1 cellular context compared by ENCODE assay signal in genomic region chr9:34633851-34634550, GRCh38.
TF ChIP-seq lines count a peak whose summit lies in the region.

No MANE protein-coding gene starts in this region.

TF ChIP-seq in HepG2, 621 proteins besides CTCF, POLR2A, EP300 and RAD21 (continues in another document):
- TF ChIP-seq ZNF362 (CRISPR knock-in tag; IDR thresholded peaks at IDR 0.05; ENCODE audit: borderline replicate concordance) (peak; percentile 78; the same call in 1 of the 2 replicates), KDM2A (CRISPR knock-in tag; IDR thresholded peaks at IDR 0.05; ENCODE audit: borderline replicate concordance, low read depth) (peak; percentile 48), SAP130 (CRISPR knock-in tag; IDR thresholded peaks at IDR 0.05; ENCODE audit: low read depth) (0 out of 2 replicates have a peak, but pooled peaks have one; percentile 32), RELA (CRISPR knock-in tag; IDR thresholded peaks at IDR 0.05) (no peak), POLR2G (IDR thresholded peaks at IDR 0.05; ENCODE audit: low read depth, low read length) (0 out of 2 replicates have a peak, but pooled peaks have one; percentile 13), GATA4 (IDR thresholded peaks at IDR 0.05; ENCODE audit: borderline replicate concordance, low read depth) (no peak), IRF2 (CRISPR knock-in tag; IDR thresholded peaks at IDR 0.05) (0 out of 2 replicates have a peak, but pooled peaks have one; percentile 41), STAG1 (CRISPR knock-in tag; IDR thresholded peaks at IDR 0.05) (peak; percentile 78), ZFP90 (CRISPR knock-in tag; IDR thresholded peaks at IDR 0.05; ENCODE audit: borderline replicate concordance) (no peak), KLF6 (CRISPR knock-in tag; IDR thresholded peaks at IDR 0.05) (0 out of 2 replicates have a peak, but pooled peaks have one; percentile 28), ZMYM3 (CRISPR knock-in tag; IDR thresholded peaks at IDR 0.05) (no peak), HOXA5 (CRISPR knock-in tag; IDR thresholded peaks at IDR 0.05) (no peak), ZNF782 (CRISPR knock-in tag; IDR thresholded peaks at IDR 0.05; ENCODE audit: borderline replicate concordance) (no peak), ZBTB40 (IDR thresholded peaks at IDR 0.05) (no peak), ZBTB40 (CRISPR knock-in tag; IDR thresholded peaks at IDR 0.05) (no peak), ARID2 (CRISPR knock-in tag; IDR thresholded peaks at IDR 0.05; ENCODE audit: borderline replicate concordance) (no peak), YEATS2 (CRISPR knock-in tag; IDR thresholded peaks at IDR 0.05; ENCODE audit: borderline replicate concordance) (peak; percentile 27; the same call in 1 of the 2 replicates), SIX4 (CRISPR knock-in tag; IDR thresholded peaks at IDR 0.05) (no peak), HNF1B (CRISPR knock-in tag; IDR thresholded peaks at IDR 0.05) (0 out of 2 replicates have a peak, but pooled peaks have one; percentile 19), SMC3 (IDR thresholded peaks at IDR 0.05; ENCODE audit: low read length) (peak; percentile 80), KAT7 (CRISPR knock-in tag; IDR thresholded peaks at IDR 0.05; ENCODE audit: borderline replicate concordance) (no peak), ZFX (CRISPR knock-in tag; IDR thresholded peaks at IDR 0.05; ENCODE audit: low read depth) (0 out of 2 replicates have a peak, but pooled peaks have one; percentile 34), GABPA (IDR thresholded peaks at IDR 0.05; ENCODE audit: low read depth, low read length) (no peak), GABPA (CRISPR knock-in tag; IDR thresholded peaks at IDR 0.05; ENCODE audit: low read depth) (0 out of 2 replicates have a peak, but pooled peaks have one; percentile 15), ZGPAT (CRISPR knock-in tag; IDR thresholded peaks at IDR 0.05) (peak; percentile 23; the same call in 1 of the 2 replicates), TEAD3 (CRISPR knock-in tag; optimal IDR thresholded peaks at IDR 0.05; ENCODE audit: borderline replicate concordance) (peak; percentile 56), ZNF121 (CRISPR knock-in tag; IDR thresholded peaks at IDR 0.05) (peak; percentile 89), HMGXB4 (CRISPR knock-in tag; IDR thresholded peaks at IDR 0.05; ENCODE audit: borderline replicate concordance in 1 of 2, low read depth in 1 of 2) (0 out of 4 replicates have a peak, but pooled peaks of 1 of the 2 experiments have one; percentile 41)
- TF ChIP-seq, protein P1, sequence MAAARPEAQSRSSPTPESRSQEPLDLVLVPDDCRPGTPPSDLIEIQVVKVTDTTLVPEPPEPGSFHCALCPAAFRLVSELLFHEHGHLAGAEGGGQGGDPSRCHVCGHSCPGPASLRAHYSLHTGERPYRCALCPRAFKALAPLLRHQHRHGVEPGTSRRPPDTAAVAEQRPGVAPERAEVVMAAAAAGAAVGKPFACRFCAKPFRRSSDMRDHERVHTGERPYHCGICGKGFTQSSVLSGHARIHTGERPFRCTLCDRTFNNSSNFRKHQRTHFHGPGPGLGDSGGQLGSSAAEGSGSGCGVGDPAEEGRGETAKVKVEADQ (CRISPR knock-in tag; IDR thresholded peaks at IDR 0.05; ENCODE audit: borderline replicate concordance), result peak; percentile 15; the same call in 1 of the 2 replicates
- TF ChIP-seq, protein P2, sequence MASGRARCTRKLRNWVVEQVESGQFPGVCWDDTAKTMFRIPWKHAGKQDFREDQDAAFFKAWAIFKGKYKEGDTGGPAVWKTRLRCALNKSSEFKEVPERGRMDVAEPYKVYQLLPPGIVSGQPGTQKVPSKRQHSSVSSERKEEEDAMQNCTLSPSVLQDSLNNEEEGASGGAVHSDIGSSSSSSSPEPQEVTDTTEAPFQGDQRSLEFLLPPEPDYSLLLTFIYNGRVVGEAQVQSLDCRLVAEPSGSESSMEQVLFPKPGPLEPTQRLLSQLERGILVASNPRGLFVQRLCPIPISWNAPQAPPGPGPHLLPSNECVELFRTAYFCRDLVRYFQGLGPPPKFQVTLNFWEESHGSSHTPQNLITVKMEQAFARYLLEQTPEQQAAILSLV (CRISPR knock-in tag; IDR thresholded peaks at IDR 0.05; ENCODE audit: borderline replicate concordance), result no peak
- TF ChIP-seq, protein P3, sequence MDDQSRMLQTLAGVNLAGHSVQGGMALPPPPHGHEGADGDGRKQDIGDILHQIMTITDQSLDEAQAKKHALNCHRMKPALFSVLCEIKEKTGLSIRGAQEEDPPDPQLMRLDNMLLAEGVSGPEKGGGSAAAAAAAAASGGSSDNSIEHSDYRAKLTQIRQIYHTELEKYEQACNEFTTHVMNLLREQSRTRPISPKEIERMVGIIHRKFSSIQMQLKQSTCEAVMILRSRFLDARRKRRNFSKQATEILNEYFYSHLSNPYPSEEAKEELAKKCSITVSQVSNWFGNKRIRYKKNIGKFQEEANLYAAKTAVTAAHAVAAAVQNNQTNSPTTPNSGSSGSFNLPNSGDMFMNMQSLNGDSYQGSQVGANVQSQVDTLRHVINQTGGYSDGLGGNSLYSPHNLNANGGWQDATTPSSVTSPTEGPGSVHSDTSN (CRISPR knock-in tag; IDR thresholded peaks at IDR 0.05; ENCODE audit: borderline replicate concordance), result no peak
- TF ChIP-seq, protein P4, sequence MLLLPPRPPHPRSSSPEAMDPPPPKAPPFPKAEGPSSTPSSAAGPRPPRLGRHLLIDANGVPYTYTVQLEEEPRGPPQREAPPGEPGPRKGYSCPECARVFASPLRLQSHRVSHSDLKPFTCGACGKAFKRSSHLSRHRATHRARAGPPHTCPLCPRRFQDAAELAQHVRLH (CRISPR knock-in tag; IDR thresholded peaks at IDR 0.05; ENCODE audit: borderline replicate concordance, low read depth), result peak; percentile 46; the same call in 1 of the 2 replicates
- TF ChIP-seq, protein P5, sequence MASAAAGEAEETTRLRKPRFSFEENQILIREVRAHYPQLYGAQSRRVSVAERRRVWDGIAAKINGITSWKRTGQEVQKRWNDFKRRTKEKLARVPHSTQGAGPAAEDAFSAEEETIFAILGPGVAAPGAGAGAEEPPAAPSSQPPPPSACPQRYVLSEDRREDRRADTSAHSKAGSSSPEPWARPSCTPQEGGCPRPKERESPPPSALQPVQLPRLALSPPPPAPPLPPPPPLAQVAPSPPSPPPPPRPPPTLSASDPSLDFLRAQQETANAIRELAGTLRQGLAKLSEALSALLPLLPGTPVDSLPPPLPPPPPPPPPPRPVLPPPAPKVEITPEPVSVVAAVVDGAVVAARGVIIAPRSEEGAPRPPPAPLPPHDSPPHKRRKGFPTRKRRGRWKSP (CRISPR knock-in tag; IDR thresholded peaks at IDR 0.05), result 0 out of 2 replicates have a peak, but pooled peaks have one; percentile 32
